8 cellular contexts compared by ENCODE assay signal in the genomic region with DNA sequence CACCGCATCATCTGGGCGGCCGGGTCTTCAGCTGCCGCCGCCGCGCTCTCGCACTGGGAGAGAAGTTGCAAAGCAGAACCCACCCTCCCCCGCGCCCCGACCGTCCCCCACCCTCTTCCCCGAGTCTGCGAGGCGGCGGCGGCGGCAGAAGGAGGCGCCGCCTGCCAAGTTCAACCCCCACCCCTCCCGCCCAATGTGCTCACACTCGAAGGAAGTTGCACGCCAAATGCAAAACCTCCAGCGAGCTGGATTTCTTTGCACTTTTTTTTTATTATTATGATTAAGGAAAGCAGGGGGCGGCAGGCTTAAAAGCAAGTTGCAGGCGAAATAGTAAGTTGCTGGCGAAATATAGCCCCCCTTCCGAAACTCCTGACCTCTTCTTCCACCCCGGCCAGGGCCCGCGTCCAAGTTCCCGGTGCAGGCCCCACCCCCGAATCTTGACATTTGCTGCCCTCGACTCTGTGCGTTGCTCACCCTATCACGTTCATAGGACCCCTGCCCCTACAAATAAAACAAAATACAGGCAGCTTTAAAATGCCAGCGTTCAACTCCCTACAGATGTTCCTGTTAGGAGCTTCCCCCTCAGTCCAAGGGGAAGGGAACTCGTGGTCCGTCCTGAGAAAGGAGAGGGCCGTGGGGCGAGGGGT. TPM values are rescaled to one million over a fixed set of nuclear protein-coding genes. Genes with fewer than 3 reads are reported as not detected.
DNase-seq lines count a peak whose midpoint lies in the region; ATAC-seq and TF ChIP-seq lines count a peak whose summit lies in the region.

No MANE protein-coding gene starts in this region.

- H3K4me3 Mint-ChIP-seq in activated CD8-positive, alpha-beta memory T cell treated with anti-CD3 and anti-CD28 coated beads, Interleukin-2, amount 10 ng/mL, durations not matched to agents 7 days and 5 days: peak overlapping the region; percentile 88

- ATAC-seq in GM18870 (IDR thresholded peaks at IDR 0.05; ENCODE audit: unreplicated experiment) (peak; percentile 9), HG03135 (IDR thresholded peaks at IDR 0.05; ENCODE audit: unreplicated experiment) (peak; percentile 17)
- peak; percentile 35 for ATAC-seq in activated CD8-positive, alpha-beta memory T cell treated with anti-CD3 and anti-CD28 coated beads, Interleukin-2, amount 10 ng/mL, durations not matched to agents 7 days and 5 days

- H3K9ac ChIP-seq in endocrine pancreas (ENCODE audit: control insufficient read depth, insufficient read depth, low read length): peak overlapping the region; percentile 78

- H3K4me3 ChIP-seq in AG04450 (ENCODE audit: low read depth, low read length) (peak overlapping the region; percentile 70), endocrine pancreas (ENCODE audit: control insufficient read depth, insufficient read depth, low read length) (no peak overlapping the region)

- CTCF ChIA-PET in AG04450 (lab: Charles Lee): interaction anchor here (0.6 to 2.6 kb wide), 21 partner anchors 11 to 911 kb away, joined by 3 to 10 read pairs (median 4); no protein-coding TSS in a partner anchor
- CTCF ChIA-PET in activated CD8-positive, alpha-beta memory T cell treated with anti-CD3 and anti-CD28 coated beads, Interleukin-2, amount 10 ng/mL, durations not matched to agents 7 days and 5 days (lab: Charles Lee): interaction anchor here (0.6 to 2.9 kb wide), 25 partner anchors 8 to 787 kb away, joined by 3 to 30 read pairs (median 3); no protein-coding TSS in a partner anchor

- peak overlapping the region; percentile 97 for H3K27ac Mint-ChIP-seq in activated CD8-positive, alpha-beta memory T cell treated with anti-CD3 and anti-CD28 coated beads, Interleukin-2, amount 10 ng/mL, durations not matched to agents 7 days and 5 days

- H3K27me3 ChIP-seq in AG04450 (ENCODE audit: control insufficient read depth, insufficient read depth, low read length): no peaks in the 10 kb centered on the region
- H3K27me3 ChIP-seq in endocrine pancreas (ENCODE audit: control insufficient read depth, insufficient read depth, low read length): no peaks in the 10 kb centered on the region

- H3K4me1 ChIP-seq in endocrine pancreas (ENCODE audit: control insufficient read depth, insufficient read depth, low read length): peaks cover 13% of the 10 kb centered on the region

- DNase-seq in AG04450 (ENCODE audit: low read depth, low spot score) (peak; percentile 81), NCI-H82 (lab: John Stamatoyannopoulos, UW) (peak; percentile 84), mesenteric fat pad (ENCODE audit: low spot score) (peak; percentile 91)
- DNase-seq in activated CD8-positive, alpha-beta memory T cell treated with anti-CD3 and anti-CD28 coated beads, Interleukin-2, amount 10 ng/mL, durations not matched to agents 7 days and 5 days: peak; percentile 83
- peak; percentile 64 for DNase-seq in stimulated activated CD8-positive, alpha-beta memory T cell treated with anti-CD3 and anti-CD28 coated beads, Interleukin-12 subunit alpha, Interleukin-12 subunit beta, amount 100 ng/mL, for 4 hours (ENCODE audit: low read depth)

- H3K4me1 Mint-ChIP-seq in activated CD8-positive, alpha-beta memory T cell treated with anti-CD3 and anti-CD28 coated beads, Interleukin-2, amount 10 ng/mL, durations not matched to agents 7 days and 5 days: peaks cover 44% of the 10 kb centered on the region

- POLR2A ChIA-PET in AG04450 (lab: Yijun Ruan, JAX): interaction anchor here (0.6 to 2.4 kb wide), 11 partner anchors 42 to 421 kb away, joined by 3 to 10 read pairs (median 4); no protein-coding TSS in a partner anchor

- no peaks in the 10 kb centered on the region for H3K27me3 Mint-ChIP-seq in activated CD8-positive, alpha-beta memory T cell treated with anti-CD3 and anti-CD28 coated beads, Interleukin-2, amount 10 ng/mL, durations not matched to agents 7 days and 5 days

- TF ChIP-seq CTCF in AG04450 (IDR thresholded peaks at IDR 0.05; ENCODE audit: low read depth, low read length): no peak; the same call in none of the 2 replicates

- no peaks in the 10 kb centered on the region for H3K9me3 Mint-ChIP-seq in activated CD8-positive, alpha-beta memory T cell treated with anti-CD3 and anti-CD28 coated beads, Interleukin-2, amount 10 ng/mL, durations not matched to agents 7 days and 5 days (ENCODE audit: low read depth)

- H3K36me3 ChIP-seq in endocrine pancreas (ENCODE audit: control insufficient read depth, insufficient read depth, low read length): no peaks in the 10 kb centered on the region

- peak overlapping the region; percentile 99 for H3K27ac ChIP-seq in AG04450 (ENCODE audit: low read depth, low read length)

- H3K9me3 ChIP-seq in AG04450 (ENCODE audit: control insufficient read depth, insufficient read depth, low read length) (no peaks in the 10 kb centered on the region; the same call in 1 of the 2 replicates), endocrine pancreas (ENCODE audit: control insufficient read depth, low read length) (no peaks in the 10 kb centered on the region)

- H3K36me3 Mint-ChIP-seq in activated CD8-positive, alpha-beta memory T cell treated with anti-CD3 and anti-CD28 coated beads, Interleukin-2, amount 10 ng/mL, durations not matched to agents 7 days and 5 days: peaks cover 28% of the 10 kb centered on the region

RNA-seq across cellular contexts. Expression of gene NR3C1, which starts 1.1 kb away (rescaled TPM):
- 34.7 and 44.1 TPM in 2 replicates for polyA plus RNA-seq in AG04450 (2011; rRNA removed)
- 43.3 and 66.9 TPM in 2 replicates for polyA minus RNA-seq in AG04450 (2011; rRNA and poly(A)+ RNA removed)
- 10 to 100 TPM; 66.2 to 77.9 TPM for total RNA-seq in activated CD8-positive, alpha-beta memory T cell treated with anti-CD3 and anti-CD28 coated beads, Interleukin-2, amount 10 ng/mL, durations not matched to agents 7 days and 5 days
- total RNA-seq in mesenteric fat pad: 116 TPM
